Comparison of ENCODE assay signal across 1 cellular context in genomic region chr10:13414855-13415254, GRCh38.
TF ChIP-seq lines count a peak whose summit lies in the region.

No MANE protein-coding gene starts in this region.

TF ChIP-seq in HepG2, 621 proteins besides CTCF, POLR2A, EP300 and RAD21 (continued from another document and continues in another):
- peak; percentile 66; the same call in 1 of the 2 replicates for TF ChIP-seq HNF4G (IDR thresholded peaks at IDR 0.05; ENCODE audit: borderline replicate concordance, low read depth, low read length)
- peak; percentile 45; the same call in 1 of the 2 replicates for TF ChIP-seq HNF4G (CRISPR knock-in tag; IDR thresholded peaks at IDR 0.05; ENCODE audit: borderline replicate concordance, low read depth)
- TF ChIP-seq GFI1 (CRISPR knock-in tag; IDR thresholded peaks at IDR 0.05; ENCODE audit: borderline replicate concordance), result no peak
- TF ChIP-seq PREB (CRISPR knock-in tag; IDR thresholded peaks at IDR 0.05), result no peak
- no peak; the same call in 1 of the 2 replicates for TF ChIP-seq SIX1 (CRISPR knock-in tag; IDR thresholded peaks at IDR 0.05; ENCODE audit: borderline replicate concordance)
- no peak for TF ChIP-seq NPAS2 (CRISPR knock-in tag; IDR thresholded peaks at IDR 0.05; ENCODE audit: borderline replicate concordance)
- TF ChIP-seq, protein P1, sequence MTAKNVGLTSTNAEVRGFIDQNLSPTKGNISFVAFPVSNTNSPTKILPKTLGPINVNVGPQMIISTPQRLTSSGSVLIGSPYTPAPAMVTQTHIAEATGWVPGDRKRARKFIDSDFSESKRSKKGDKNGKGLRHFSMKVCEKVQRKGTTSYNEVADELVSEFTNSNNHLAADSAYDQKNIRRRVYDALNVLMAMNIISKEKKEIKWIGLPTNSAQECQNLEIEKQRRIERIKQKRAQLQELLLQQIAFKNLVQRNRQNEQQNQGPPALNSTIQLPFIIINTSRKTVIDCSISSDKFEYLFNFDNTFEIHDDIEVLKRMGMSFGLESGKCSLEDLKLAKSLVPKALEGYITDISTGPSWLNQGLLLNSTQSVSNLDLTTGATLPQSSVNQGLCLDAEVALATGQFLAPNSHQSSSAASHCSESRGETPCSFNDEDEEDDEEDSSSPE (CRISPR knock-in tag; IDR thresholded peaks at IDR 0.05), result no peak
- TF ChIP-seq ZFP36L2 (CRISPR knock-in tag; IDR thresholded peaks at IDR 0.05), result no peak
- no peak for TF ChIP-seq ATF3 (CRISPR knock-in tag; IDR thresholded peaks at IDR 0.05)
- TF ChIP-seq ZNF101 (CRISPR knock-in tag; IDR thresholded peaks at IDR 0.05; ENCODE audit: borderline replicate concordance, low read depth), result no peak
- no peak; the same call in 1 of the 2 replicates for TF ChIP-seq ZNF652 (CRISPR knock-in tag; IDR thresholded peaks at IDR 0.05; ENCODE audit: borderline replicate concordance, low read depth)
- 0 out of 2 replicates have a peak, but pooled peaks have one; percentile 30 for TF ChIP-seq YEATS2 (CRISPR knock-in tag; IDR thresholded peaks at IDR 0.05; ENCODE audit: borderline replicate concordance)
- no peak for TF ChIP-seq ZNF841 (CRISPR knock-in tag; IDR thresholded peaks at IDR 0.05; ENCODE audit: borderline replicate concordance)
- no peak for TF ChIP-seq NFKB2 (CRISPR knock-in tag; IDR thresholded peaks at IDR 0.05; ENCODE audit: borderline replicate concordance)
- TF ChIP-seq, protein P2, sequence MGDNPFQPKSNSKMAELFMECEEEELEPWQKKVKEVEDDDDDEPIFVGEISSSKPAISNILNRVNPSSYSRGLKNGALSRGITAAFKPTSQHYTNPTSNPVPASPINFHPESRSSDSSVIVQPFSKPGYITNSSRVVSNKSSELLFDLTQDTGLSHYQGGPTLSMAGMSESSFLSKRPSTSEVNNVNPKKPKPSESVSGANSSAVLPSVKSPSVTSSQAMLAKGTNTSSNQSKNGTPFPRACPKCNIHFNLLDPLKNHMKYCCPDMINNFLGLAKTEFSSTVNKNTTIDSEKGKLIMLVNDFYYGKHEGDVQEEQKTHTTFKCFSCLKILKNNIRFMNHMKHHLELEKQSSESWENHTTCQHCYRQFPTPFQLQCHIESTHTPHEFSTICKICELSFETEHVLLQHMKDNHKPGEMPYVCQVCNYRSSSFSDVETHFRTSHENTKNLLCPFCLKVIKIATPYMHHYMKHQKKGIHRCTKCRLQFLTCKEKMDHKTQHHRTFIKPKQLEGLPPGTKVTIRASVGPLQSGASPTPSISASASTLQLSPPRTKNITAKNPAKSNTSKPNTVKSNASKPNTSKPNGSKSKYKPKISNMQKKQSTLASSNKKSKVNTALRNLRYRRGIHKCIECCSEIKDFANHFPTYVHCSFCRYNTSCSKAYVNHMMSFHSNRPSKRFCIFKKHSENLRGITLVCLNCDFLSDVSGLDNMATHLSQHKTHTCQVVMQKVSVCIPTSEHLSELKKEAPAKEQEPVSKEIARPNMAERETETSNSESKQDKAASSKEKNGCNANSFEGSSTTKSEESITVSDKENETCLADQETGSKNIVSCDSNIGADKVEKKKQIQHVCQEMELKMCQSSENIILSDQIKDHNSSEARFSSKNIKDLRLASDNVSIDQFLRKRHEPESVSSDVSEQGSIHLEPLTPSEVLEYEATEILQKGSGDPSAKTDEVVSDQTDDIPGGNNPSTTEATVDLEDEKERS (CRISPR knock-in tag; IDR thresholded peaks at IDR 0.05), result 0 out of 2 replicates have a peak, but pooled peaks have one; percentile 6
- no peak for TF ChIP-seq SCMH1 (CRISPR knock-in tag; IDR thresholded peaks at IDR 0.05; ENCODE audit: borderline replicate concordance)
- TF ChIP-seq TEAD3 (CRISPR knock-in tag; optimal IDR thresholded peaks at IDR 0.05; ENCODE audit: borderline replicate concordance), result peak; percentile 40
- TF ChIP-seq MXD4 (CRISPR knock-in tag; IDR thresholded peaks at IDR 0.05), result no peak
- TF ChIP-seq THYN1 (CRISPR knock-in tag; IDR thresholded peaks at IDR 0.05; ENCODE audit: borderline replicate concordance, low read depth), result no peak
- no peak; the same call in 1 of the 2 replicates for TF ChIP-seq ZMYM4 (CRISPR knock-in tag; IDR thresholded peaks at IDR 0.05)
- TF ChIP-seq, protein P3, sequence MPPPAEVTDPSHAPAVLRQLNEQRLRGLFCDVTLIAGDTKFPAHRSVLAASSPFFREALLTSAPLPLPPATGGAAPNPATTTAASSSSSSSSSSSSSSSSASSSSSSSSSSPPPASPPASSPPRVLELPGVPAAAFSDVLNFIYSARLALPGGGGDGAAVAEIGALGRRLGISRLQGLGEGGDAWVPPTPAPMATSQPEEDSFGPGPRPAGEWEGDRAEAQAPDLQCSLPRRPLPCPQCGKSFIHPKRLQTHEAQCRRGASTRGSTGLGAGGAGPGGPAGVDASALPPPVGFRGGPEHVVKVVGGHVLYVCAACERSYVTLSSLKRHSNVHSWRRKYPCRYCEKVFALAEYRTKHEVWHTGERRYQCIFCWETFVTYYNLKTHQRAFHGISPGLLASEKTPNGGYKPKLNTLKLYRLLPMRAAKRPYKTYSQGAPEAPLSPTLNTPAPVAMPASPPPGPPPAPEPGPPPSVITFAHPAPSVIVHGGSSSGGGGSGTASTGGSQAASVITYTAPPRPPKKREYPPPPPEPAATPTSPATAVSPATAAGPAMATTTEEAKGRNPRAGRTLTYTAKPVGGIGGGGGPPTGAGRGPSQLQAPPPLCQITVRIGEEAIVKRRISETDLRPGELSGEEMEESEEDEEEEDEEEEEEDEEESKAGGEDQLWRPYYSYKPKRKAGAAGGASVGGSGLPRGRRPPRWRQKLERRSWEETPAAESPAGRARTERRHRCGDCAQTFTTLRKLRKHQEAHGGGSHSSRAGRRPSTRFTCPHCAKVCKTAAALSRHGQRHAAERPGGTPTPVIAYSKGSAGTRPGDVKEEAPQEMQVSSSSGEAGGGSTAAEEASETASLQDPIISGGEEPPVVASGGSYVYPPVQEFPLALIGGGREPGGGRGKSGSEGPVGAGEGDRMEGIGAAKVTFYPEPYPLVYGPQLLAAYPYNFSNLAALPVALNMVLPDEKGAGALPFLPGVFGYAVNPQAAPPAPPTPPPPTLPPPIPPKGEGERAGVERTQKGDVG (CRISPR knock-in tag; IDR thresholded peaks at IDR 0.05; ENCODE audit: borderline replicate concordance), result no peak
- TF ChIP-seq RARA (CRISPR knock-in tag; IDR thresholded peaks at IDR 0.05), result peak; percentile 32
- TF ChIP-seq ZNF205 (CRISPR knock-in tag; IDR thresholded peaks at IDR 0.05), result 0 out of 2 replicates have a peak, but pooled peaks have one; percentile 65
- TF ChIP-seq, protein P4, sequence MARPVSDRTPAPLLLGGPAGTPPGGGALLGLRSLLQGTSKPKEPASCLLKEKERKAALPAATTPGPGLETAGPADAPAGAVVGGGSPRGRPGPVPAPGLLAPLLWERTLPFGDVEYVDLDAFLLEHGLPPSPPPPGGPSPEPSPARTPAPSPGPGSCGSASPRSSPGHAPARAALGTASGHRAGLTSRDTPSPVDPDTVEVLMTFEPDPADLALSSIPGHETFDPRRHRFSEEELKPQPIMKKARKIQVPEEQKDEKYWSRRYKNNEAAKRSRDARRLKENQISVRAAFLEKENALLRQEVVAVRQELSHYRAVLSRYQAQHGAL (CRISPR knock-in tag; IDR thresholded peaks at IDR 0.05; ENCODE audit: not compliant biosample characterization), result no peak
- peak; percentile 89 for TF ChIP-seq GATAD2A (CRISPR knock-in tag; IDR thresholded peaks at IDR 0.05)
- TF ChIP-seq, protein P5, sequence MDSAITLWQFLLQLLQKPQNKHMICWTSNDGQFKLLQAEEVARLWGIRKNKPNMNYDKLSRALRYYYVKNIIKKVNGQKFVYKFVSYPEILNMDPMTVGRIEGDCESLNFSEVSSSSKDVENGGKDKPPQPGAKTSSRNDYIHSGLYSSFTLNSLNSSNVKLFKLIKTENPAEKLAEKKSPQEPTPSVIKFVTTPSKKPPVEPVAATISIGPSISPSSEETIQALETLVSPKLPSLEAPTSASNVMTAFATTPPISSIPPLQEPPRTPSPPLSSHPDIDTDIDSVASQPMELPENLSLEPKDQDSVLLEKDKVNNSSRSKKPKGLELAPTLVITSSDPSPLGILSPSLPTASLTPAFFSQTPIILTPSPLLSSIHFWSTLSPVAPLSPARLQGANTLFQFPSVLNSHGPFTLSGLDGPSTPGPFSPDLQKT (CRISPR knock-in tag; IDR thresholded peaks at IDR 0.05; ENCODE audit: borderline replicate concordance), result no peak
- no peak for TF ChIP-seq MAFG (CRISPR knock-in tag; IDR thresholded peaks at IDR 0.05)
- TF ChIP-seq NR2C2 (CRISPR knock-in tag; IDR thresholded peaks at IDR 0.05; ENCODE audit: borderline replicate concordance), result no peak
- TF ChIP-seq KLF6 (CRISPR knock-in tag; IDR thresholded peaks at IDR 0.05), result no peak
- TF ChIP-seq SMARCC2 (IDR thresholded peaks at IDR 0.05), result no peak
- TF ChIP-seq ZNF432 (CRISPR knock-in tag; IDR thresholded peaks at IDR 0.05; ENCODE audit: borderline replicate concordance), result no peak
- TF ChIP-seq ZNF451 (CRISPR knock-in tag; IDR thresholded peaks at IDR 0.05), result no peak
- peak; percentile 48; the same call in 1 of the 2 replicates for TF ChIP-seq ERF (CRISPR knock-in tag; IDR thresholded peaks at IDR 0.05)
- no peak for TF ChIP-seq ARNTL (CRISPR knock-in tag; IDR thresholded peaks at IDR 0.05)
- TF ChIP-seq MYC (CRISPR knock-in tag; IDR thresholded peaks at IDR 0.05; ENCODE audit: borderline replicate concordance), result no peak
- no peak for TF ChIP-seq NR0B2 (CRISPR knock-in tag; IDR thresholded peaks at IDR 0.05)
- TF ChIP-seq ZSCAN29 (CRISPR knock-in tag; conservative IDR thresholded peaks at IDR 0.05), result no peak
- TF ChIP-seq HOMEZ (CRISPR knock-in tag; IDR thresholded peaks at IDR 0.05; ENCODE audit: low read depth), result peak; percentile 28; the same call in 1 of the 2 replicates
- TF ChIP-seq TSC22D2 (CRISPR knock-in tag; IDR thresholded peaks at IDR 0.05; ENCODE audit: borderline replicate concordance), result no peak
- TF ChIP-seq, protein P6, sequence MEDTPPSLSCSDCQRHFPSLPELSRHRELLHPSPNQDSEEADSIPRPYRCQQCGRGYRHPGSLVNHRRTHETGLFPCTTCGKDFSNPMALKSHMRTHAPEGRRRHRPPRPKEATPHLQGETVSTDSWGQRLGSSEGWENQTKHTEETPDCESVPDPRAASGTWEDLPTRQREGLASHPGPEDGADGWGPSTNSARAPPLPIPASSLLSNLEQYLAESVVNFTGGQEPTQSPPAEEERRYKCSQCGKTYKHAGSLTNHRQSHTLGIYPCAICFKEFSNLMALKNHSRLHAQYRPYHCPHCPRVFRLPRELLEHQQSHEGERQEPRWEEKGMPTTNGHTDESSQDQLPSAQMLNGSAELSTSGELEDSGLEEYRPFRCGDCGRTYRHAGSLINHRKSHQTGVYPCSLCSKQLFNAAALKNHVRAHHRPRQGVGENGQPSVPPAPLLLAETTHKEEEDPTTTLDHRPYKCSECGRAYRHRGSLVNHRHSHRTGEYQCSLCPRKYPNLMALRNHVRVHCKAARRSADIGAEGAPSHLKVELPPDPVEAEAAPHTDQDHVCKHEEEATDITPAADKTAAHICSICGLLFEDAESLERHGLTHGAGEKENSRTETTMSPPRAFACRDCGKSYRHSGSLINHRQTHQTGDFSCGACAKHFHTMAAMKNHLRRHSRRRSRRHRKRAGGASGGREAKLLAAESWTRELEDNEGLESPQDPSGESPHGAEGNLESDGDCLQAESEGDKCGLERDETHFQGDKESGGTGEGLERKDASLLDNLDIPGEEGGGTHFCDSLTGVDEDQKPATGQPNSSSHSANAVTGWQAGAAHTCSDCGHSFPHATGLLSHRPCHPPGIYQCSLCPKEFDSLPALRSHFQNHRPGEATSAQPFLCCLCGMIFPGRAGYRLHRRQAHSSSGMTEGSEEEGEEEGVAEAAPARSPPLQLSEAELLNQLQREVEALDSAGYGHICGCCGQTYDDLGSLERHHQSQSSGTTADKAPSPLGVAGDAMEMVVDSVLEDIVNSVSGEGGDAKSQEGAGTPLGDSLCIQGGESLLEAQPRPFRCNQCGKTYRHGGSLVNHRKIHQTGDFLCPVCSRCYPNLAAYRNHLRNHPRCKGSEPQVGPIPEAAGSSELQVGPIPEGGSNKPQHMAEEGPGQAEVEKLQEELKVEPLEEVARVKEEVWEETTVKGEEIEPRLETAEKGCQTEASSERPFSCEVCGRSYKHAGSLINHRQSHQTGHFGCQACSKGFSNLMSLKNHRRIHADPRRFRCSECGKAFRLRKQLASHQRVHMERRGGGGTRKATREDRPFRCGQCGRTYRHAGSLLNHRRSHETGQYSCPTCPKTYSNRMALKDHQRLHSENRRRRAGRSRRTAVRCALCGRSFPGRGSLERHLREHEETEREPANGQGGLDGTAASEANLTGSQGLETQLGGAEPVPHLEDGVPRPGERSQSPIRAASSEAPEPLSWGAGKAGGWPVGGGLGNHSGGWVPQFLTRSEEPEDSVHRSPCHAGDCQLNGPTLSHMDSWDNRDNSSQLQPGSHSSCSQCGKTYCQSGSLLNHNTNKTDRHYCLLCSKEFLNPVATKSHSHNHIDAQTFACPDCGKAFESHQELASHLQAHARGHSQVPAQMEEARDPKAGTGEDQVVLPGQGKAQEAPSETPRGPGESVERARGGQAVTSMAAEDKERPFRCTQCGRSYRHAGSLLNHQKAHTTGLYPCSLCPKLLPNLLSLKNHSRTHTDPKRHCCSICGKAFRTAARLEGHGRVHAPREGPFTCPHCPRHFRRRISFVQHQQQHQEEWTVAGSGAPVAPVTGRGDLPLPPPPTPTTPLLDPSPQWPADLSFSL (CRISPR knock-in tag; IDR thresholded peaks at IDR 0.05), result no peak
- TF ChIP-seq SMAD1 (CRISPR knock-in tag; IDR thresholded peaks at IDR 0.05; ENCODE audit: borderline replicate concordance, low read depth), result no peak
- TF ChIP-seq KDM6A (CRISPR knock-in tag; IDR thresholded peaks at IDR 0.05; ENCODE audit: low read depth), result peak; percentile 22; the same call in 1 of the 2 replicates
- no peak for TF ChIP-seq ZNF777 (CRISPR knock-in tag; IDR thresholded peaks at IDR 0.05)
